Comparison of ENCODE assay signal across 20 cellular contexts in the genomic region with DNA sequence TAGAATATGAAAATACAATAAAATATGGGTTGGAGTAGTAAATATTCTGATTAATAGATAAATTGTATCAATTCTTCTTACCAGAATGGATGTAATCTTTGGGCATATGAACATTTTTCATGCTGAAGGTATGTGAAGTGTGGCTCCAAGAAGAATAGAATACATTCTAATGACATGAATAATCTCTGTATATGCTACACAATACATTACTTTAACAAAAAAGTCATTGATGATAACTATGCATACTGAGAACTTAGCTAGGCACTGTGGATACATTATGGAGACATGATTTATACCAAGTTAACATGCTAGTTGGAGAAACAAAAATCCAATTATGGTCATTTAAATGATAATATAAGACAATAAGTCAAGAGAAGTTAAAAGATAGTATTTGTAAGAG.
"Had no signal": no experiment of that assay in that cellular context is flagged by ENCODE, and none has a peak within 500 bp of the region (broad histone marks: within the 10 kb centered on the region; RNA-seq: fewer than 3 reads in every experiment).

No MANE protein-coding gene starts in this region.

- H3K9me3 Mint-ChIP-seq: dendritic cell treated with granulocyte-macrophage colony-stimulating factor and Interleukin-4, amounts not matched to agents 40 ng/mL and 50 ng/mL, for 4 days; effector memory CD8-positive, alpha-beta T cell had no signal

- H2AFZ ChIP-seq: hepatocyte had no signal

- H3K27ac ChIP-seq: epithelial cell of prostate, esophagus muscularis mucosa, hepatocyte, pancreas had no signal

- H3K9me3 ChIP-seq: esophagus muscularis mucosa, pancreas had no signal

- DNase-seq: effector memory CD8-positive, alpha-beta T cell; head of caudate nucleus; left colon; left ventricle myocardium superior; mesendoderm; natural killer cell; occipital lobe; pancreas; right cardiac atrium; small intestine; stimulated activated CD4-positive, alpha-beta T cell treated with anti-CD3 and anti-CD28 coated beads, Interleukin-12 subunit alpha, Interleukin-12 subunit beta, amount 100 ng/mL, for 4 hours; stimulated activated naive CD4-positive, alpha-beta T cell treated with Interleukin-2 at 50 U/mL for 16 hours; trophoblast cell had no signal

- H3K27me3 Mint-ChIP-seq: dendritic cell treated with granulocyte-macrophage colony-stimulating factor and Interleukin-4, amounts not matched to agents 40 ng/mL and 50 ng/mL, for 4 days; progenitor cell of endocrine pancreas had no signal

- H3K27ac Mint-ChIP-seq: dendritic cell treated with granulocyte-macrophage colony-stimulating factor and Interleukin-4, amounts not matched to agents 40 ng/mL and 50 ng/mL, for 4 days; effector memory CD8-positive, alpha-beta T cell; natural killer cell; progenitor cell of endocrine pancreas had no signal

- H3K4me3 ChIP-seq: esophagus muscularis mucosa, hepatocyte, lung, pancreas had no signal

- H3K4me1 Mint-ChIP-seq: natural killer cell had no signal

- H3K4me2 ChIP-seq: hepatocyte had no signal

- H3K27me3 ChIP-seq: esophagus muscularis mucosa, hepatocyte, pancreas had no signal

- H3K4me3 Mint-ChIP-seq: dendritic cell treated with granulocyte-macrophage colony-stimulating factor and Interleukin-4, amounts not matched to agents 40 ng/mL and 50 ng/mL, for 4 days; effector memory CD8-positive, alpha-beta T cell; natural killer cell had no signal

- H3K36me3 ChIP-seq: esophagus muscularis mucosa, pancreas had no signal

- FAIRE-seq: colon, pancreas, small intestine had no signal

- H3K36me3 Mint-ChIP-seq: natural killer cell had no signal

- H3K79me2 ChIP-seq: hepatocyte had no signal

- H3K4me1 ChIP-seq: esophagus muscularis mucosa, pancreas had no signal

- ATAC-seq: effector memory CD8-positive, alpha-beta T cell; left colon; left ventricle myocardium superior; natural killer cell; pancreas; right cardiac atrium had no signal
